ENCODE assay signal across 26 cellular contexts in genomic region chr7:66698652-66699205, GRCh38. TPM values are rescaled to one million over a fixed set of nuclear protein-coding genes. Genes with fewer than 3 reads are reported as not detected.
DNase-seq lines count a peak whose midpoint lies in the region; ATAC-seq and TF ChIP-seq lines count a peak whose summit lies in the region.
"Had no signal": no experiment of that assay in that cellular context is flagged by ENCODE, and none has a peak within 500 bp of the region (broad histone marks: within the 10 kb centered on the region; RNA-seq: fewer than 3 reads in every experiment).

No MANE protein-coding gene starts in this region.

- no peak overlapping the region for H2BK12ac ChIP-seq in trophoblast cell (ENCODE audit: low read length)

- H3K27ac ChIP-seq in ascending aorta (peak overlapping the region; percentile 12 to 77), trophoblast cell (ENCODE audit: low read depth, low read length) (no peak overlapping the region)
- H3K27ac ChIP-seq: 22Rv1; BLaER1 treated with 17β-estradiol and CSF1 and Interleukin-3, amounts not matched to agents 10 nM and 100 nM; SJSA1 had no signal

- no peak overlapping the region for H4K91ac ChIP-seq in trophoblast cell (ENCODE audit: low read depth, low read length)

- H2AK5ac ChIP-seq in trophoblast cell (ENCODE audit: low read length): no peak overlapping the region

- H3K4ac ChIP-seq in trophoblast cell (ENCODE audit: low read depth, low read length): no peak overlapping the region

- intact Hi-C loops in ascending aorta (cut with DNase I): loop anchor here (5.0 kb wide), 1 partner anchor 44 kb away; the partner anchor contains the start of gene RABGEF1

- DNase-seq in DMS 273 (lab: John Stamatoyannopoulos, UW; ENCODE audit: unreplicated experiment): peak; percentile 25
- DNase-seq in DMS 273 treated with DMSO at 0.1 percent for 48 hours (lab: John Stamatoyannopoulos, UW): no peak
- peak; percentile 20 for DNase-seq in D341Med (ENCODE audit: low spot score)
- DNase-seq in ascending aorta (ENCODE audit: low spot score in 2 of 2): no peak
- DNase-seq in trophoblast cell: no peak
- DNase-seq in KG1 (lab: John Stamatoyannopoulos, UW): no peak
- no peak for DNase-seq in NK-92 (lab: John Stamatoyannopoulos, UW; ENCODE audit: unreplicated experiment)
- DNase-seq: Calu3; CD4-positive, alpha-beta memory T cell; IMR-90; Karpas-422; MV-4-11; NCI-H1105 treated with DMSO at 0.1 percent for 48 hours; NCI-H1694; NCI-H2081; NCI-H2171 treated with DMSO at 0.1 percent for 48 hours; NCI-H446; NCI-H526; OCI-M1 had no signal

- no peak overlapping the region for H3K14ac ChIP-seq in trophoblast cell (ENCODE audit: low read length)

- no peak overlapping the region for H2BK5ac ChIP-seq in trophoblast cell (ENCODE audit: low read depth, low read length, poor library complexity)

- H3K9me3 ChIP-seq in ascending aorta (no peaks in the 10 kb centered on the region), trophoblast cell (ENCODE audit: insufficient read depth, low read depth, low read length) (no peaks in the 10 kb centered on the region)
- H3K9me3 ChIP-seq: BLaER1 treated with 17β-estradiol and CSF1 and Interleukin-3, amounts not matched to agents 10 nM and 100 nM; HAP-1; SJSA1 had no signal

- no peak overlapping the region for H3K18ac ChIP-seq in trophoblast cell (ENCODE audit: low read length)

- no CpG with 5 or more reads among the region's 10 CpGs for WGBS in trophoblast cell (ENCODE audit: extremely low coverage, insufficient coverage, insufficient read length)

- no peak overlapping the region for H3K4me2 ChIP-seq in trophoblast cell (ENCODE audit: low read length)
- H3K4me2 ChIP-seq: BLaER1 treated with 17β-estradiol and CSF1 and Interleukin-3, amounts not matched to agents 10 nM and 100 nM had no signal

- H3K4me1 ChIP-seq in ascending aorta: peaks cover 6 to 17% of the 10 kb centered on the region in 2 donors
- H3K4me1 ChIP-seq in trophoblast cell (ENCODE audit: control insufficient read depth in 1 of 2, insufficient read depth in 2 of 2, low read length in 2 of 2): peaks cover 0 to 4% of the 10 kb centered on the region in 2 experiments
- H3K4me1 ChIP-seq: HAP-1, SJSA1 had no signal

- peak overlapping the region; percentile 21 for H4K12ac ChIP-seq in trophoblast cell (ENCODE audit: low read depth, low read length)

- no peaks in the 10 kb centered on the region for H3K79me2 ChIP-seq in trophoblast cell (ENCODE audit: control insufficient read depth, insufficient read depth, low read length, poor library complexity)

- no peaks in the 10 kb centered on the region for H3K79me1 ChIP-seq in trophoblast cell (ENCODE audit: low read length)

- H4K8ac ChIP-seq in trophoblast cell (ENCODE audit: low read depth, low read length): no peak overlapping the region

- no peak overlapping the region for H3K9ac ChIP-seq in trophoblast cell (ENCODE audit: low read length)
- H3K9ac ChIP-seq: BLaER1 treated with 17β-estradiol and CSF1 and Interleukin-3, amounts not matched to agents 10 nM and 100 nM had no signal

- H2AFZ ChIP-seq in trophoblast cell (ENCODE audit: insufficient read depth, low read length, poor library complexity): no peak overlapping the region

- ATAC-seq in HG02610 (IDR thresholded peaks at IDR 0.05; ENCODE audit: unreplicated experiment): no peak
- ATAC-seq: GM12878, Right ventricle myocardium inferior had no signal

- no peak for TF ChIP-seq CTCF in ascending aorta (IDR thresholded peaks at IDR 0.05)

- H3K23ac ChIP-seq in trophoblast cell (ENCODE audit: low read length): no peak overlapping the region

- H3K36me3 ChIP-seq in ascending aorta (no peaks in the 10 kb centered on the region), trophoblast cell (ENCODE audit: control insufficient read depth in 1 of 2, insufficient read depth in 2 of 2, low read length in 2 of 2) (peaks cover 0 to 12% of the 10 kb centered on the region in 2 experiments)
- H3K36me3 ChIP-seq: HAP-1, SJSA1 had no signal

- H3K4me3 ChIP-seq in ascending aorta: no peak overlapping the region
- no peak overlapping the region for H3K4me3 ChIP-seq in trophoblast cell (ENCODE audit: low read depth, low read length)
- H3K4me3 ChIP-seq: BLaER1 treated with 17β-estradiol and CSF1 and Interleukin-3, amounts not matched to agents 10 nM and 100 nM; GM12878; HAP-1; SJSA1 had no signal

- H2BK120ac ChIP-seq in trophoblast cell (ENCODE audit: insufficient read depth, low read length, poor library complexity): no peak overlapping the region

- H3K27me3 ChIP-seq in ascending aorta (no peaks in the 10 kb centered on the region), trophoblast cell (ENCODE audit: insufficient read depth, low read length) (no peaks in the 10 kb centered on the region)
- H3K27me3 ChIP-seq: BLaER1 treated with 17β-estradiol and CSF1 and Interleukin-3, amounts not matched to agents 10 nM and 100 nM; SJSA1 had no signal

RNA-seq across cellular contexts. Expression of gene RABGEF1, which starts 41.8 kb away (rescaled TPM):
- 31.6 TPM for total RNA-seq in ascending aorta
- 20.3 and 20.9 TPM in 2 replicates for polyA plus RNA-seq in trophoblast cell (2013)

Comparison
In these comparisons a context has a peak if more than half of its experiments do, and no peak if none do; other contexts are left out.
1. DNase-seq: peak in DMS 273 (single experiment) and D341Med (single experiment); none in DMS 273 treated with DMSO at 0.1 percent for 48 hours (single experiment), ascending aorta (0 of 2), trophoblast cell (0 of 2), KG1 (single experiment) and NK-92 (single experiment).